Comparison of ENCODE assay signal across 16 cellular contexts in genomic region chr16:30797670-30798309, GRCh38. TPM values are rescaled to one million over a fixed set of nuclear protein-coding genes. Genes with fewer than 3 reads are reported as not detected.
A peak's percentile ranks its signal among the peaks of the same experiment; 100 is the strongest.
DNase-seq lines count a peak whose midpoint lies in the region; ATAC-seq and TF ChIP-seq lines count a peak whose summit lies in the region.
"Had no signal": no experiment of that assay in that cellular context is flagged by ENCODE, and none has a peak within 500 bp of the region (broad histone marks: within the 10 kb centered on the region; RNA-seq: fewer than 3 reads in every experiment).

No MANE protein-coding gene starts in this region.

- H3K27ac Mint-ChIP-seq in stimulated activated naive CD8-positive, alpha-beta T cell treated with anti-CD3 and anti-CD28 coated beads, Interleukin-15, amount 100 ng/mL, for 72 hours, result no peak overlapping the region
- no peak overlapping the region for H3K27ac Mint-ChIP-seq in type B pancreatic cell
- H3K27ac Mint-ChIP-seq: activated CD4-positive, alpha-beta memory T cell treated with anti-CD3 and anti-CD28 coated beads, Interleukin-2, amount 10 ng/mL, durations not matched to agents 7 days and 5 days; activated naive CD4-positive, alpha-beta T cell treated with anti-CD3 and anti-CD28 coated beads for 36 hours; T-cell had no signal

- peak; percentile 59 for ATAC-seq in stimulated activated naive CD8-positive, alpha-beta T cell treated with anti-CD3 and anti-CD28 coated beads, Interleukin-15, amount 100 ng/mL, for 72 hours
- no peak for ATAC-seq in stimulated activated naive CD8-positive, alpha-beta T cell treated with anti-CD3 and anti-CD28 coated beads, Interleukin-15, Interleukin-2, amounts not matched to agents 100 U/mL and 50 U/mL, for 24 hours
- ATAC-seq: T-cell had no signal

- H3K27me3 ChIP-seq in WERI-Rb-1 (ENCODE audit: insufficient read depth, low read depth, severe bottlenecking), result no peaks in the 10 kb centered on the region
- H3K27me3 ChIP-seq: upper lobe of right lung had no signal

- DNase-seq in stimulated activated naive CD8-positive, alpha-beta T cell treated with anti-CD3 and anti-CD28 coated beads, Interleukin-15, amount 100 ng/mL, for 72 hours, result no peak
- no peak for DNase-seq in stimulated activated naive CD8-positive, alpha-beta T cell treated with anti-CD3 and anti-CD28 coated beads, Interleukin-15, Interleukin-2, amounts not matched to agents 100 U/mL and 50 U/mL, for 24 hours
- DNase-seq in WERI-Rb-1, result no peak
- no peak for DNase-seq in type B pancreatic cell (ENCODE audit: extremely low spot score, unreplicated experiment)
- no peak for DNase-seq in DMS153 (lab: John Stamatoyannopoulos, UW)
- DNase-seq in AG08395 (ENCODE audit: low spot score), result no peak
- DNase-seq: activated CD4-positive, alpha-beta memory T cell treated with anti-CD3 and anti-CD28 coated beads, Interleukin-2, amount 10 ng/mL, durations not matched to agents 7 days and 5 days; activated naive CD4-positive, alpha-beta T cell treated with anti-CD3 and anti-CD28 coated beads for 36 hours; AML-193; GDM1; islet precursor cell; NCI-H1417 treated with DMSO at 0.1 percent for 48 hours; T-cell; upper lobe of right lung had no signal

- no peaks in the 10 kb centered on the region for H3K9me3 ChIP-seq in WERI-Rb-1 (ENCODE audit: severe bottlenecking)
- H3K9me3 ChIP-seq: upper lobe of right lung had no signal

- no peaks in the 10 kb centered on the region for H3K9me3 Mint-ChIP-seq in stimulated activated naive CD8-positive, alpha-beta T cell treated with anti-CD3 and anti-CD28 coated beads, Interleukin-15, amount 100 ng/mL, for 72 hours
- no peaks in the 10 kb centered on the region for H3K9me3 Mint-ChIP-seq in type B pancreatic cell
- H3K9me3 Mint-ChIP-seq: activated CD4-positive, alpha-beta memory T cell treated with anti-CD3 and anti-CD28 coated beads, Interleukin-2, amount 10 ng/mL, durations not matched to agents 7 days and 5 days; activated naive CD4-positive, alpha-beta T cell treated with anti-CD3 and anti-CD28 coated beads for 36 hours; nephron; T-cell had no signal

- no peak overlapping the region for H3K4me3 Mint-ChIP-seq in stimulated activated naive CD8-positive, alpha-beta T cell treated with anti-CD3 and anti-CD28 coated beads, Interleukin-15, amount 100 ng/mL, for 72 hours
- H3K4me3 Mint-ChIP-seq in type B pancreatic cell, result no peak overlapping the region
- H3K4me3 Mint-ChIP-seq: activated CD4-positive, alpha-beta memory T cell treated with anti-CD3 and anti-CD28 coated beads, Interleukin-2, amount 10 ng/mL, durations not matched to agents 7 days and 5 days; activated naive CD4-positive, alpha-beta T cell treated with anti-CD3 and anti-CD28 coated beads for 36 hours; nephron; T-cell had no signal

- H3K36me3 ChIP-seq in WERI-Rb-1, result no peaks in the 10 kb centered on the region
- H3K36me3 ChIP-seq: upper lobe of right lung had no signal

- peak; percentile 31; the same call in 1 of the 2 replicates for TF ChIP-seq CTCF in WERI-Rb-1 (IDR thresholded peaks at IDR 0.05; ENCODE audit: low read depth, low read length)
- TF ChIP-seq CTCF in type B pancreatic cell (conservative IDR thresholded peaks at IDR 0.05), result peak; percentile 21

- no peaks in the 10 kb centered on the region for H3K36me3 Mint-ChIP-seq in type B pancreatic cell
- H3K36me3 Mint-ChIP-seq: T-cell had no signal

- no peak overlapping the region for H3K4me3 ChIP-seq in WERI-Rb-1 (ENCODE audit: low read depth, low read length)
- H3K4me3 ChIP-seq: skin epidermis, upper lobe of right lung had no signal

- H3K4me1 Mint-ChIP-seq in stimulated activated naive CD8-positive, alpha-beta T cell treated with anti-CD3 and anti-CD28 coated beads, Interleukin-15, amount 100 ng/mL, for 72 hours, result peaks cover 2% of the 10 kb centered on the region
- H3K4me1 Mint-ChIP-seq in type B pancreatic cell (ENCODE audit: unreplicated experiment), result no peaks in the 10 kb centered on the region

- no peaks in the 10 kb centered on the region for H3K27me3 Mint-ChIP-seq in stimulated activated naive CD8-positive, alpha-beta T cell treated with anti-CD3 and anti-CD28 coated beads, Interleukin-15, amount 100 ng/mL, for 72 hours
- no peaks in the 10 kb centered on the region for H3K27me3 Mint-ChIP-seq in type B pancreatic cell
- H3K27me3 Mint-ChIP-seq: T-cell had no signal

- no peak overlapping the region for H3K27ac ChIP-seq in WERI-Rb-1
- H3K27ac ChIP-seq: skin epidermis, upper lobe of right lung had no signal

RNA-seq across cellular contexts. Expression of gene ZNF629, which starts 10.8 kb away (rescaled TPM):
- 26.9 and 35.5 TPM in 2 replicates for total RNA-seq in type B pancreatic cell (ENCODE audit: low replicate concordance)

RNA-seq across cellular contexts. Expression of gene RNF40, which starts 35.7 kb away (rescaled TPM):
- 107 and 131 TPM in 2 replicates for total RNA-seq in type B pancreatic cell (ENCODE audit: low replicate concordance)

RNA-seq across cellular contexts. Expression of gene CFAP119, which starts 35.9 kb away (rescaled TPM):
- 14.2 and 15.0 TPM in 2 replicates for total RNA-seq in type B pancreatic cell (ENCODE audit: low replicate concordance)

RNA-seq across cellular contexts. Expression of gene PHKG2, which starts 49.6 kb away (rescaled TPM):
- total RNA-seq in type B pancreatic cell (ENCODE audit: low replicate concordance), result 41.5 and 42.4 TPM in 2 replicates
